ENCODE assay signal across 19 cellular contexts in the genomic region with DNA sequence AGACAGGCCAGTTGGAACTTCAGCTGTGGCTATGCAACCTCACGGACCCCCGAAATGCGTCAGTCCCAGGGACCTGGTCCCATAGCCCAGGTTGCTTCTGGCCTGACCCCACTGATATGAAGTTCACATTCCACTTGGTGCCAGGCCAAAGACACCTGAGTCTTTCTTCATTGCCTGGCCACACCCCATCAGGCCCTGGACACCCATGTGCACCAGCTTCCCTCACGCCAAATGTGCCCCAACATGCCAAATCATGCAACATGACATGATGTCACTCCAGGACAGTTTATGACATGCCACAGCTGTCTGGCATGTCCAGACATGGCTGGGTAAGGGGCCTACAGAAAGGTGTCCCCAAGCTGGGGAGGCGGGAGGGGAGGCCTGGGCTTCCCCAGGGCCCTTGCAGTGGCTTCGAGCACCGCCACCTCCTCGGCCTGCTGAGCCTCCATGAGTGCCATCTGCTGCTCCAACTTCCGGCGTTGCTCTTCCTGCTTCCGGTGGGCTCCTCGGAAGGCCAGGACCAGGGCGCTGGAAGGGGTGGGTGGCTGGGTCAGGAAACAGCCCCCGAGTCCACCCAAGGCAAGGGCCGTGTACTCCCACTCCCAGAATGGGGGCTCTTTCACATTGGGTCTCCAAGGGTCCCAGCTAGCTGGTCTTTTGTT. TPM values are rescaled to one million over a fixed set of nuclear protein-coding genes. Genes with fewer than 3 reads are reported as not detected.
A peak's percentile ranks its signal among the peaks of the same experiment; 100 is the strongest.
DNase-seq lines count a peak whose midpoint lies in the region; ATAC-seq, FAIRE-seq and TF ChIP-seq lines count a peak whose summit lies in the region.
"Had no signal": no experiment of that assay in that cellular context is flagged by ENCODE, and none has a peak within 500 bp of the region (broad histone marks: within the 10 kb centered on the region; RNA-seq: fewer than 3 reads in every experiment).

No MANE protein-coding gene starts in this region.

- no peak overlapping the region for H3K4me3 ChIP-seq in IMR-90 (ENCODE audit: insufficient read depth, low read depth, low read length)
- no peak overlapping the region for H3K4me3 ChIP-seq in bronchial epithelial cell (ENCODE audit: low read depth, low read length)
- H3K4me3 ChIP-seq in osteoblast (ENCODE audit: insufficient read depth, low read length): no peak overlapping the region
- H3K4me3 ChIP-seq: thyroid gland had no signal

- no peak overlapping the region for H3K23ac ChIP-seq in IMR-90 (ENCODE audit: low read depth, low read length)

- dilution Hi-C loops in IMR-90 (cut with HindIII; ENCODE audit: low sequenced_read_pairs, unreplicated experiment): no loop called here

- H3K4me1 ChIP-seq in IMR-90 (ENCODE audit: control insufficient read depth, insufficient read depth, low read length) (peaks cover 8% of the 10 kb centered on the region), osteoblast (ENCODE audit: insufficient read depth, low read length) (peaks cover 21% of the 10 kb centered on the region)

- no peaks in the 10 kb centered on the region for H3K9me3 ChIP-seq in IMR-90 (ENCODE audit: control insufficient read depth, insufficient read depth, low read length)
- no peaks in the 10 kb centered on the region for H3K9me3 ChIP-seq in osteoblast (ENCODE audit: low read depth, low read length)
- H3K9me3 ChIP-seq: neutrophil, thyroid gland had no signal

- no TSS peak for BruUV-seq in IMR-90 (replicated peaks; lab: Mats Ljungman, UMichigan)

- no peak overlapping the region for H3K9ac ChIP-seq in IMR-90 (ENCODE audit: low read depth, low read length)

- POLR2A ChIA-PET in IMR-90 (lab: Charles Lee; ENCODE audit: unreplicated experiment): no interaction called here

- ATAC-seq in IMR-90 (ENCODE audit: low read depth): no peak
- ATAC-seq in GM21515 (IDR thresholded peaks at IDR 0.05; ENCODE audit: unreplicated experiment): no peak
- ATAC-seq: effector memory CD8-positive, alpha-beta T cell; stimulated activated naive CD8-positive, alpha-beta T cell treated with anti-CD3 and anti-CD28 coated beads, Interleukin-15, Interleukin-2, amounts not matched to agents 100 U/mL and 50 U/mL, for 24 hours had no signal

- H3K4ac ChIP-seq in IMR-90 (ENCODE audit: low read depth, low read length): no peak overlapping the region

- H4K5ac ChIP-seq in IMR-90 (ENCODE audit: low read depth, low read length): no peak overlapping the region

- peak overlapping the region; percentile 23 for H2AK9ac ChIP-seq in IMR-90 (replicated peaks; ENCODE audit: low read depth, low read length, poor library complexity)

- H3K14ac ChIP-seq in IMR-90 (replicated peaks; ENCODE audit: low read depth, low read length): no peak overlapping the region

- H4K20me1 ChIP-seq in IMR-90 (ENCODE audit: insufficient read depth, low read length) (no peaks in the 10 kb centered on the region), osteoblast (ENCODE audit: insufficient read depth, low read length) (no peaks in the 10 kb centered on the region)

- H2AFZ ChIP-seq in IMR-90 (replicated peaks; ENCODE audit: low read length, poor library complexity) (peak overlapping the region; percentile 63), osteoblast (ENCODE audit: low read length) (no peak overlapping the region)

- H2BK15ac ChIP-seq in IMR-90 (ENCODE audit: low read depth, low read length): no peak overlapping the region

- no peak overlapping the region for H3K56ac ChIP-seq in IMR-90 (ENCODE audit: extremely low read depth, insufficient read depth, low read length)

- H3K9me1 ChIP-seq in IMR-90 (ENCODE audit: insufficient read depth, low read length): 0 out of 2 replicates have a peak, but pooled peaks cover 2% of the 10 kb centered on the region

- intact Hi-C loops in IMR-90 (cut with micrococcal nuclease): no loop called here

- peak overlapping the region; percentile 63; the same call in 1 of the 2 replicates for H2AK5ac ChIP-seq in IMR-90 (ENCODE audit: low read depth, low read length)

- H3K36me3 ChIP-seq in IMR-90 (ENCODE audit: control insufficient read depth, insufficient read depth, low read length): no peaks in the 10 kb centered on the region
- no peaks in the 10 kb centered on the region for H3K36me3 ChIP-seq in bronchial epithelial cell (ENCODE audit: control insufficient read depth, insufficient read depth, low read length)
- H3K36me3 ChIP-seq in osteoblast (ENCODE audit: insufficient read depth, low read length): no peaks in the 10 kb centered on the region
- H3K36me3 ChIP-seq: neutrophil, thyroid gland had no signal

- H2BK120ac ChIP-seq in IMR-90 (ENCODE audit: low read depth, low read length): no peak overlapping the region

- in situ Hi-C loops in IMR-90 (cut with MboI; ENCODE audit: low sequenced_read_pairs): no loop called here

- H3K4me2 ChIP-seq in IMR-90 (ENCODE audit: low read depth, low read length): no peak overlapping the region
- H3K4me2 ChIP-seq in osteoblast (ENCODE audit: insufficient read depth, low read length): no peak overlapping the region

- no peak overlapping the region for H4K91ac ChIP-seq in IMR-90 (ENCODE audit: insufficient read depth, low read depth, low read length)

- CTCF ChIA-PET in IMR-90 (lab: Yijun Ruan, JAX): no interaction called here

- no peak overlapping the region for H3K18ac ChIP-seq in IMR-90 (ENCODE audit: low read depth, low read length)

- TF ChIP-seq CTCF in IMR-90 (conservative IDR thresholded peaks at IDR 0.05; ENCODE audit: low read depth, low read length) (no peak), bronchial epithelial cell (IDR thresholded peaks at IDR 0.05; ENCODE audit: insufficient read depth, low read length, severe bottlenecking) (no peak), osteoblast (IDR thresholded peaks at IDR 0.05; ENCODE audit: extremely low read depth, low read depth, low read length) (no peak)

- H3K27ac ChIP-seq in IMR-90 (ENCODE audit: insufficient read depth, low read length) (no peak overlapping the region), osteoblast (ENCODE audit: low read depth, low read length) (no peak overlapping the region)
- H3K27ac ChIP-seq: neutrophil, thyroid gland had no signal

- DNase-seq in IMR-90: no peak
- DNase-seq in bronchial epithelial cell (ENCODE audit: low read depth): peak; percentile 82
- DNase-seq in osteoblast (ENCODE audit: insufficient read length, low spot score, missing footprints): peak; percentile 75
- no peak for DNase-seq in T1000 (lab: John Stamatoyannopoulos, UW)
- no peak for DNase-seq in ureter (ENCODE audit: low spot score)
- DNase-seq: activated naive CD8-positive, alpha-beta T cell treated with anti-CD3 and anti-CD28 coated beads for 36 hours; effector memory CD8-positive, alpha-beta T cell; H7; head of caudate nucleus; NCI-H2107; stimulated activated CD4-positive, alpha-beta T cell treated with anti-CD3 and anti-CD28 coated beads, Interleukin-4, amount 100 ng/mL, for 1 hour; stimulated activated naive CD8-positive, alpha-beta T cell treated with anti-CD3 and anti-CD28 coated beads, Interleukin-15, Interleukin-2, amounts not matched to agents 100 U/mL and 50 U/mL, for 24 hours; T-helper 9 cell; thyroid gland had no signal

- H3K79me2 ChIP-seq in osteoblast (ENCODE audit: insufficient read depth, low read length): peaks cover 2% of the 10 kb centered on the region

- FAIRE-seq in bronchial epithelial cell (lab: Jason Lieb, UNC): no peak

- TF ChIP-seq RAD21 in IMR-90 (IDR thresholded peaks at IDR 0.05; ENCODE audit: low read length): no peak

- no peak for TF ChIP-seq POLR2A in IMR-90 (IDR thresholded peaks at IDR 0.05; ENCODE audit: low read depth, low read length)

- no peak overlapping the region for H2BK5ac ChIP-seq in IMR-90 (ENCODE audit: low read depth, low read length, poor library complexity, severe bottlenecking)

- H3K27me3 ChIP-seq in IMR-90 (ENCODE audit: control insufficient read depth, insufficient read depth, low read length) (no peaks in the 10 kb centered on the region; the same call in 1 of the 2 replicates), bronchial epithelial cell (ENCODE audit: control insufficient read depth, insufficient read depth, low read length) (no peaks in the 10 kb centered on the region), osteoblast (ENCODE audit: insufficient read depth, low read length) (no peaks in the 10 kb centered on the region)
- H3K27me3 ChIP-seq: thyroid gland had no signal

- H3K79me1 ChIP-seq in IMR-90 (ENCODE audit: low read depth in 1 of 2, low read length in 2 of 2): peaks cover 0 to 4% of the 10 kb centered on the region in 2 experiments; a peak in 1 of 4 replicates

- H2BK20ac ChIP-seq in IMR-90 (ENCODE audit: low read depth, low read length): no peak overlapping the region

- no peak overlapping the region for H4K8ac ChIP-seq in IMR-90 (ENCODE audit: low read depth in 2 of 2, low read length in 2 of 2)

- WGBS in IMR-90 (ENCODE audit: extremely low coverage in 2 of 2, insufficient read length in 1 of 2), 2 experiments: 95% methylated on average over 7 of the region's 15 CpGs; no CpG with 5 or more reads in 1 of the 2 experiments

RNA-seq across cellular contexts. Expression of gene NR2F6, which starts 4.3 kb away (rescaled TPM):
- total RNA-seq in IMR-90 (2012; rRNA removed): 8.4 and 10.0 TPM in 2 replicates
- polyA plus RNA-seq in IMR-90 (2012; rRNA removed): 20.5 and 28.5 TPM in 2 replicates
- 18.7 and 47.4 TPM in 2 replicates for polyA plus RNA-seq in IMR-90 (2012; cell fraction: cytosol; rRNA removed)
- 17.3 and 46.5 TPM in 2 replicates for polyA plus RNA-seq in IMR-90 (2012; cell fraction: nucleus; rRNA removed; ENCODE audit: low replicate concordance)
- total RNA-seq in bronchial epithelial cell: 93.8 and 124 TPM in 2 replicates
- total RNA-seq in osteoblast: 29.5 and 32.2 TPM in 2 replicates
- 72.1 TPM for total RNA-seq in ureter

RNA-seq across cellular contexts. Expression of gene USHBP1, which starts 14.5 kb away (rescaled TPM):
- total RNA-seq in IMR-90 (2012; rRNA removed) (not detected in 2 replicates), bronchial epithelial cell (0.13 TPM in 1 of 2 replicates, not detected in the other), osteoblast (not detected in 2 replicates), ureter (7.2 TPM)
- not detected in 2 replicates for polyA plus RNA-seq in IMR-90 (2012; rRNA removed)
- not detected in 2 replicates for polyA plus RNA-seq in IMR-90 (2012; cell fraction: cytosol; rRNA removed)
- polyA plus RNA-seq in IMR-90 (2012; cell fraction: nucleus; rRNA removed; ENCODE audit: low replicate concordance): 0.05 and 0.07 TPM in 2 replicates
- total RNA-seq: activated naive CD8-positive, alpha-beta T cell treated with anti-CD3 and anti-CD28 coated beads for 36 hours; fibroblast of lung; NCI-H460; RPMI7951 had no signal
- polyA plus RNA-seq: fibroblast of lung had no signal

RNA-seq across cellular contexts. Expression of gene BABAM1, which starts 17.2 kb away (rescaled TPM):
- total RNA-seq in IMR-90 (2012; rRNA removed) (76.7 and 101 TPM in 2 replicates), bronchial epithelial cell (45.8 and 60.9 TPM in 2 replicates), osteoblast (74.8 and 76.7 TPM in 2 replicates), ureter (67.7 TPM)
- 95.1 and 106 TPM in 2 replicates for polyA plus RNA-seq in IMR-90 (2012; rRNA removed)
- polyA plus RNA-seq in IMR-90 (2012; cell fraction: cytosol; rRNA removed): 102 and 118 TPM in 2 replicates
- 135 and 157 TPM in 2 replicates for polyA plus RNA-seq in IMR-90 (2012; cell fraction: nucleus; rRNA removed; ENCODE audit: low replicate concordance)

RNA-seq across cellular contexts. Expression of gene OCEL1, which starts 24.0 kb away (rescaled TPM):
- total RNA-seq in IMR-90 (2012; rRNA removed): 0.83 and 1.1 TPM in 2 replicates
- 5.7 and 7.2 TPM in 2 replicates for polyA plus RNA-seq in IMR-90 (2012; rRNA removed)
- polyA plus RNA-seq in IMR-90 (2012; cell fraction: cytosol; rRNA removed): 6.4 and 8.3 TPM in 2 replicates
- polyA plus RNA-seq in IMR-90 (2012; cell fraction: nucleus; rRNA removed; ENCODE audit: low replicate concordance): 10.6 and 10.7 TPM in 2 replicates
- 2.0 and 3.2 TPM in 2 replicates for total RNA-seq in bronchial epithelial cell
- 2.4 and 3.3 TPM in 2 replicates for total RNA-seq in osteoblast
- total RNA-seq in ureter: 21.9 TPM

RNA-seq across cellular contexts. Expression of gene ANKLE1, which starts 31.7 kb away (rescaled TPM):
- total RNA-seq in IMR-90 (2012; rRNA removed) (under 0.01 and 0.28 TPM in 2 replicates), bronchial epithelial cell (0.38 and 0.53 TPM in 2 replicates), osteoblast (not detected in 2 replicates), ureter (0.23 TPM)
- 0.87 and 1.0 TPM in 2 replicates for polyA plus RNA-seq in IMR-90 (2012; rRNA removed)
- polyA plus RNA-seq in IMR-90 (2012; cell fraction: cytosol; rRNA removed): 0.21 and 0.33 TPM in 2 replicates
- polyA plus RNA-seq in IMR-90 (2012; cell fraction: nucleus; rRNA removed; ENCODE audit: low replicate concordance): 3.9 and 9.0 TPM in 2 replicates

Comparison
In these comparisons a context has a peak if more than half of its experiments do, and no peak if none do; other contexts are left out.
1. DNase-seq: peak in bronchial epithelial cell (single experiment) and osteoblast (single experiment); none in IMR-90 (single experiment), T1000 (single experiment) and ureter (single experiment).